In the genomic region with DNA sequence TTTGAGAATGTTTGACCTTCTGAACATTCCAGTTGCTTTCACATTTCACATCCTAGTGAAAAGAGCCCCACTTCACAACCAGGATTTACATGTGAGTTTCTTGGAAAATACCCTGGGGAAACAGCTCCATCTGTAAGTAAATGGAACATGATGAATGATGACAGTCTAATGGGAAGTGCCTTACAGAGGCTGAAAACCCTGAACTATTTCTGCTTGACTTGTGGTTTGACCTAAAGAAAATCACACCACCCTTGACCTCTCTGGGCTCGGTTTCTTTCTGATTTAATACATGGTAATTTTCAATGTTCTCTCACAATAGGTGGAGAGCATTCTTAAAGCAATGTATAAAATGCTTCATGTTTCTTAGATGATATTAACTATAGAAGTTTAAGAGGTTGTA, we compare ENCODE assay signal across 27 cellular contexts.
"Had no signal": no experiment of that assay in that cellular context is flagged by ENCODE, and none has a peak within 500 bp of the region (broad histone marks: within the 10 kb centered on the region; RNA-seq: fewer than 3 reads in every experiment).

No MANE protein-coding gene starts in this region.

- H3K27ac Mint-ChIP-seq: dendritic cell treated with granulocyte-macrophage colony-stimulating factor and Interleukin-4, amounts not matched to agents 40 ng/mL and 50 ng/mL, for 4 days; endodermal cell; memory B cell; natural killer cell; neural progenitor cell; stimulated activated naive CD8-positive, alpha-beta T cell treated with anti-CD3 and anti-CD28 coated beads, Interleukin-15, amount 100 ng/mL, for 72 hours had no signal

- H3K4me1 Mint-ChIP-seq: endodermal cell; memory B cell; natural killer cell; neural progenitor cell; stimulated activated naive CD8-positive, alpha-beta T cell treated with anti-CD3 and anti-CD28 coated beads, Interleukin-15, amount 100 ng/mL, for 72 hours had no signal

- DNase-seq: colonic mucosa; effector CD8-positive, alpha-beta T cell; endodermal cell; foreskin fibroblast; gastrocnemius medialis; head of caudate nucleus; natural killer cell; occipital lobe; ovary; posterior cingulate gyrus; stimulated activated CD4-positive, alpha-beta T cell treated with anti-CD3 and anti-CD28 coated beads, Interleukin-12 subunit alpha, Interleukin-12 subunit beta, amount 100 ng/mL, for 4 hours; stimulated activated CD4-positive, alpha-beta T cell treated with anti-CD3 and anti-CD28 coated beads, Interleukin-1b, Interleukin-23, amount 100 ng/mL, for 48 hours; stimulated activated CD4-positive, alpha-beta T cell treated with anti-CD3 and anti-CD28 coated beads, Interleukin-4, amount 100 ng/mL, for 1 hour; stimulated activated CD8-positive, alpha-beta memory T cell treated with anti-CD3 and anti-CD28 coated beads, Interleukin-4, amount 100 ng/mL, for 48 hours; stimulated activated naive CD4-positive, alpha-beta T cell; stimulated activated naive CD8-positive, alpha-beta T cell treated with anti-CD3 and anti-CD28 coated beads, Interleukin-15, amount 100 ng/mL, for 72 hours; transverse colon had no signal

- ATAC-seq: esophagus mucosa; gastrocnemius medialis; left lobe of liver; natural killer cell; sciatic nerve; stimulated activated naive CD8-positive, alpha-beta T cell treated with anti-CD3 and anti-CD28 coated beads, Interleukin-15, amount 100 ng/mL, for 72 hours had no signal

- H2AFZ ChIP-seq: neural progenitor cell had no signal

- H3K27me3 Mint-ChIP-seq: dendritic cell treated with granulocyte-macrophage colony-stimulating factor and Interleukin-4, amounts not matched to agents 40 ng/mL and 50 ng/mL, for 4 days; memory B cell; stimulated activated naive CD8-positive, alpha-beta T cell treated with anti-CD3 and anti-CD28 coated beads, Interleukin-15, amount 100 ng/mL, for 72 hours had no signal

- H3K4me3 ChIP-seq: colonic mucosa, gastrocnemius medialis, lung, neural progenitor cell, ovary, smooth muscle cell, suprapubic skin, transverse colon had no signal

- H3K4me3 Mint-ChIP-seq: dendritic cell treated with granulocyte-macrophage colony-stimulating factor and Interleukin-4, amounts not matched to agents 40 ng/mL and 50 ng/mL, for 4 days; endodermal cell; memory B cell; natural killer cell; neural progenitor cell; stimulated activated naive CD8-positive, alpha-beta T cell treated with anti-CD3 and anti-CD28 coated beads, Interleukin-15, amount 100 ng/mL, for 72 hours had no signal

- H3K9me3 ChIP-seq: colonic mucosa, gastrocnemius medialis, ovary, suprapubic skin, transverse colon had no signal

- H3K9ac ChIP-seq: neural progenitor cell had no signal

- H3K36me3 ChIP-seq: colonic mucosa, gastrocnemius medialis, neural progenitor cell, ovary, suprapubic skin, transverse colon had no signal

- H3K9me3 Mint-ChIP-seq: dendritic cell treated with granulocyte-macrophage colony-stimulating factor and Interleukin-4, amounts not matched to agents 40 ng/mL and 50 ng/mL, for 4 days; endodermal cell; neural progenitor cell had no signal

- H3K4me1 ChIP-seq: colonic mucosa, gastrocnemius medialis, neural progenitor cell, suprapubic skin, transverse colon had no signal

- H3K36me3 Mint-ChIP-seq: memory B cell, natural killer cell, neural progenitor cell had no signal

- H3K4me2 ChIP-seq: neural progenitor cell, smooth muscle cell had no signal

- H3K27ac ChIP-seq: colonic mucosa, epithelial cell of prostate, gastrocnemius medialis, neural progenitor cell, ovary, suprapubic skin, transverse colon had no signal

- H3K27me3 ChIP-seq: colonic mucosa, gastrocnemius medialis, neural progenitor cell, ovary, suprapubic skin, transverse colon had no signal
